Comparison of ENCODE assay signal across 1 cellular context in genomic region chr1:9687876-9688582, GRCh38.
TF ChIP-seq lines count a peak whose summit lies in the region.

No MANE protein-coding gene starts in this region.

TF ChIP-seq in H1, 55 proteins besides CTCF, POLR2A, EP300 and RAD21 (continued from another document):
- no peak for TF ChIP-seq CHD7 (IDR thresholded peaks at IDR 0.05; ENCODE audit: insufficient replicate concordance, low read length)
- TF ChIP-seq BACH1 (IDR thresholded peaks at IDR 0.05; ENCODE audit: low read length) = no peak
- TF ChIP-seq CREB1 (IDR thresholded peaks at IDR 0.05) = no peak
- peak; percentile 12 for TF ChIP-seq KDM4A (IDR thresholded peaks at IDR 0.05; ENCODE audit: low read depth, low read length, severe bottlenecking)
- TF ChIP-seq SUZ12 (IDR thresholded peaks at IDR 0.05; ENCODE audit: low read length) = no peak
- TF ChIP-seq E2F6 (IDR thresholded peaks at IDR 0.05) = no peak
- no peak for TF ChIP-seq ASH2L (IDR thresholded peaks at IDR 0.05; ENCODE audit: low read length)
- peak; percentile 23 for TF ChIP-seq EZH2 (IDR thresholded peaks at IDR 0.05; ENCODE audit: low read depth, low read length, severe bottlenecking)
- TF ChIP-seq, protein P1, sequence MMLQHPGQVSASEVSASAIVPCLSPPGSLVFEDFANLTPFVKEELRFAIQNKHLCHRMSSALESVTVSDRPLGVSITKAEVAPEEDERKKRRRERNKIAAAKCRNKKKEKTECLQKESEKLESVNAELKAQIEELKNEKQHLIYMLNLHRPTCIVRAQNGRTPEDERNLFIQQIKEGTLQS (IDR thresholded peaks at IDR 0.05; ENCODE audit: insufficient read depth, low read depth, low read length) = no peak
- no peak for TF ChIP-seq POU5F1 (IDR thresholded peaks at IDR 0.05; ENCODE audit: low read depth, low read length)
- no peak for TF ChIP-seq SRF (IDR thresholded peaks at IDR 0.05; ENCODE audit: low read depth, low read length)
- TF ChIP-seq RFX5 (IDR thresholded peaks at IDR 0.05; ENCODE audit: borderline replicate concordance, low read depth, low read length) = no peak
- TF ChIP-seq, protein P2, sequence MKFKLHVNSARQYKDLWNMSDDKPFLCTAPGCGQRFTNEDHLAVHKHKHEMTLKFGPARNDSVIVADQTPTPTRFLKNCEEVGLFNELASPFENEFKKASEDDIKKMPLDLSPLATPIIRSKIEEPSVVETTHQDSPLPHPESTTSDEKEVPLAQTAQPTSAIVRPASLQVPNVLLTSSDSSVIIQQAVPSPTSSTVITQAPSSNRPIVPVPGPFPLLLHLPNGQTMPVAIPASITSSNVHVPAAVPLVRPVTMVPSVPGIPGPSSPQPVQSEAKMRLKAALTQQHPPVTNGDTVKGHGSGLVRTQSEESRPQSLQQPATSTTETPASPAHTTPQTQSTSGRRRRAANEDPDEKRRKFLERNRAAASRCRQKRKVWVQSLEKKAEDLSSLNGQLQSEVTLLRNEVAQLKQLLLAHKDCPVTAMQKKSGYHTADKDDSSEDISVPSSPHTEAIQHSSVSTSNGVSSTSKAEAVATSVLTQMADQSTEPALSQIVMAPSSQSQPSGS (IDR thresholded peaks at IDR 0.05; ENCODE audit: low read length) = no peak
- TF ChIP-seq KDM5A (IDR thresholded peaks at IDR 0.05; ENCODE audit: low read length) = no peak
- TF ChIP-seq MAFK (IDR thresholded peaks at IDR 0.05; ENCODE audit: low read depth, low read length) = no peak
- TF ChIP-seq RNF2 (IDR thresholded peaks at IDR 0.05; ENCODE audit: borderline replicate concordance, low read depth, low read length, missing control alignments, poor library complexity, severe bottlenecking) = peak; percentile 12
- TF ChIP-seq GTF2F1 (IDR thresholded peaks at IDR 0.05; ENCODE audit: borderline replicate concordance, low read depth, low read length) = no peak
- TF ChIP-seq FOSL1 (IDR thresholded peaks at IDR 0.05; ENCODE audit: insufficient read depth, low read depth, low read length) = no peak
- no peak for TF ChIP-seq CBX5 (IDR thresholded peaks at IDR 0.05; ENCODE audit: low read depth, low read length)
TF ChIP-seq in H1: peak in this region for 3.
